8 cellular contexts compared by ENCODE assay signal in genomic region chr2:157246212-157247067, GRCh38. TPM values are rescaled to one million over a fixed set of nuclear protein-coding genes. Genes with fewer than 3 reads are reported as not detected.
A peak's percentile ranks its signal among the peaks of the same experiment; 100 is the strongest.
DNase-seq lines count a peak whose midpoint lies in the region; ATAC-seq, FAIRE-seq and TF ChIP-seq lines count a peak whose summit lies in the region.

No MANE protein-coding gene starts in this region.

- no peaks in the 10 kb centered on the region for H3K4me1 ChIP-seq in right lobe of liver

- ATAC-seq in GM18502 (IDR thresholded peaks at IDR 0.05; ENCODE audit: poor library complexity, unreplicated experiment) (peak; percentile 81), right lobe of liver (no peak)
- peak; percentile 94 for ATAC-seq in stimulated activated naive CD8-positive, alpha-beta T cell treated with anti-CD3 and anti-CD28 coated beads, Interleukin-15, Interleukin-2, amounts not matched to agents 100 U/mL and 50 U/mL, for 24 hours

- no peak for TF ChIP-seq CTCF in right lobe of liver (IDR thresholded peaks at IDR 0.05)

- H3K36me3 ChIP-seq in right lobe of liver = no peaks in the 10 kb centered on the region

- H3K27ac ChIP-seq in right lobe of liver = no peak overlapping the region

- TF ChIP-seq POLR2A in H54 (IDR thresholded peaks at IDR 0.05; ENCODE audit: low read depth, low read length) (no peak), right lobe of liver (IDR thresholded peaks at IDR 0.05) (no peak)

- intact Hi-C loops in right lobe of liver (cut with DNase I) = no loop called here

- peak; percentile 91 for FAIRE-seq in H54 (lab: Jason Lieb, UNC)

- no peaks in the 10 kb centered on the region for H3K27me3 ChIP-seq in right lobe of liver

- no peaks in the 10 kb centered on the region for H3K9me3 ChIP-seq in right lobe of liver

- 43% methylated on average over 10 of the region's 10 CpGs for WGBS in right lobe of liver (ENCODE audit: insufficient coverage, low coverage, low lambda C conversion rate, missing lambda C conversion rate)

- DNase-seq in H54 (ENCODE audit: insufficient read length, low spot score) = peak; percentile 25
- DNase-seq in M059J (ENCODE audit: low read depth) = peak; percentile 91
- DNase-seq in fibroblast of peridontal ligament (ENCODE audit: extremely low read depth) = peak; percentile 93
- DNase-seq in stimulated activated naive CD8-positive, alpha-beta T cell treated with anti-CD3 and anti-CD28 coated beads, Interleukin-15, Interleukin-2, amounts not matched to agents 100 U/mL and 50 U/mL, for 24 hours = peak; percentile 26
- DNase-seq in activated gamma-delta T cell (lab: John Stamatoyannopoulos, UW) = no peak
- DNase-seq in right lobe of liver = no peak
- no peak for DNase-seq in effector CD8-positive, alpha-beta T cell (lab: John Stamatoyannopoulos, UW)

- H3K4me3 ChIP-seq in right lobe of liver = no peak overlapping the region

RNA-seq across cellular contexts. Expression of gene GALNT5, which starts 11.1 kb away (rescaled TPM):
- 28.8 and 36.1 TPM in 2 replicates for total RNA-seq in M059J (2014; rRNA removed; shearing (Covaris generic))
- under 1 TPM in 1 of 6 experiments, not detected in 5; 0.07 TPM for total RNA-seq in right lobe of liver

Comparison
In these comparisons a context has a peak if more than half of its experiments do, and no peak if none do; other contexts are left out.
1. ATAC-seq: peak in GM18502 (single experiment) and stimulated activated naive CD8-positive, alpha-beta T cell treated with anti-CD3 and anti-CD28 coated beads, Interleukin-15, Interleukin-2, amounts not matched to agents 100 U/mL and 50 U/mL, for 24 hours (single experiment); none in right lobe of liver (0 of 4).
2. DNase-seq: peak in H54 (single experiment), M059J (single experiment), fibroblast of peridontal ligament (single experiment) and stimulated activated naive CD8-positive, alpha-beta T cell treated with anti-CD3 and anti-CD28 coated beads, Interleukin-15, Interleukin-2, amounts not matched to agents 100 U/mL and 50 U/mL, for 24 hours (single experiment); none in activated gamma-delta T cell (single experiment), right lobe of liver (0 of 3) and effector CD8-positive, alpha-beta T cell (single experiment).
3. RNA of gene GALNT5, which starts 11.1 kb away (total RNA-seq): 28.8 to 36.1 TPM in M059J; 0.07 TPM in right lobe of liver; every median in the first group is over 10 times any median in the second.